Comparison of ENCODE assay signal across 8 cellular contexts in genomic region chr14:33432407-33433023, GRCh38.
DNase-seq lines count a peak whose midpoint lies in the region; ATAC-seq and TF ChIP-seq lines count a peak whose summit lies in the region.

No MANE protein-coding gene starts in this region.

- no peaks in the 10 kb centered on the region for H3K9me1 ChIP-seq in IMR-90 (ENCODE audit: insufficient read depth, low read length)

- intact Hi-C loops in IMR-90 (cut with micrococcal nuclease) = loop anchor here (1.0 to 5.0 kb wide), 2 partner anchors 360 to 856 kb away; no protein-coding TSS in a partner anchor

- TF ChIP-seq CTCF in IMR-90 (conservative IDR thresholded peaks at IDR 0.05; ENCODE audit: low read depth, low read length) (peak; percentile 40), gastroesophageal sphincter (IDR thresholded peaks at IDR 0.05) (peak in 3 of 4 experiments; percentile 14 to 44 (median 26))

- no peak overlapping the region for H4K91ac ChIP-seq in IMR-90 (ENCODE audit: insufficient read depth, low read depth, low read length)

- H3K79me1 ChIP-seq in IMR-90 (ENCODE audit: low read depth in 1 of 2, low read length in 2 of 2) = no peaks in the 10 kb centered on the region

- no peak overlapping the region for H3K14ac ChIP-seq in IMR-90 (replicated peaks; ENCODE audit: low read depth, low read length)

- no peak overlapping the region for H3K23ac ChIP-seq in IMR-90 (ENCODE audit: low read depth, low read length)

- no peak overlapping the region for H2AK9ac ChIP-seq in IMR-90 (replicated peaks; ENCODE audit: low read depth, low read length, poor library complexity)

- peak; percentile 5 for DNase-seq in AG08396 (ENCODE audit: low spot score)
- DNase-seq in IMR-90 = peak; percentile 18
- peak; percentile 49 to 68 for DNase-seq in SHP77 (lab: John Stamatoyannopoulos, UW)
- no peak for DNase-seq in HK-2 (ENCODE audit: unreplicated experiment)
- no peak for DNase-seq in epidermal melanocyte (ENCODE audit: insufficient read length, low spot score)

- no peak for TF ChIP-seq POLR2A in IMR-90 (IDR thresholded peaks at IDR 0.05; ENCODE audit: low read depth, low read length)
- TF ChIP-seq POLR2A in gastroesophageal sphincter (IDR thresholded peaks at IDR 0.05) = no peak

- H2BK15ac ChIP-seq in IMR-90 (ENCODE audit: low read depth, low read length) = no peak overlapping the region

- ATAC-seq in IMR-90 (ENCODE audit: low read depth) (peak; percentile 68), gastroesophageal sphincter (no peak), HG03095 (IDR thresholded peaks at IDR 0.05; ENCODE audit: unreplicated experiment) (no peak), GM19035 (IDR thresholded peaks at IDR 0.05; ENCODE audit: unreplicated experiment) (no peak)

- H4K5ac ChIP-seq in IMR-90 (ENCODE audit: low read depth, low read length) = no peak overlapping the region

- POLR2A ChIA-PET in IMR-90 (lab: Charles Lee; ENCODE audit: unreplicated experiment) = no interaction called here

- H3K4ac ChIP-seq in IMR-90 (ENCODE audit: low read depth, low read length) = no peak overlapping the region

- BruUV-seq in IMR-90 (replicated peaks; lab: Mats Ljungman, UMichigan) = no TSS peak

- H3K56ac ChIP-seq in IMR-90 (ENCODE audit: extremely low read depth, insufficient read depth, low read length) = no peak overlapping the region

- no peaks in the 10 kb centered on the region for H3K4me1 ChIP-seq in IMR-90 (ENCODE audit: control insufficient read depth, insufficient read depth, low read length)
- no peaks in the 10 kb centered on the region for H3K4me1 ChIP-seq in gastroesophageal sphincter

- in situ Hi-C loops in IMR-90 (cut with MboI; ENCODE audit: low sequenced_read_pairs) = loop anchor here (25.0 kb wide), 1 partner anchor 845 kb away; no protein-coding TSS in a partner anchor

- H3K27me3 ChIP-seq in IMR-90 (ENCODE audit: control insufficient read depth, insufficient read depth, low read length) (no peaks in the 10 kb centered on the region), gastroesophageal sphincter (no peaks in the 10 kb centered on the region)

- H3K9me3 ChIP-seq in IMR-90 (ENCODE audit: control insufficient read depth, insufficient read depth, low read length) = no peaks in the 10 kb centered on the region
- no peaks in the 10 kb centered on the region for H3K9me3 ChIP-seq in gastroesophageal sphincter

- H3K18ac ChIP-seq in IMR-90 (ENCODE audit: low read depth, low read length) = no peak overlapping the region

- no peak overlapping the region for H3K27ac ChIP-seq in IMR-90 (ENCODE audit: insufficient read depth, low read length)
- no peak overlapping the region for H3K27ac ChIP-seq in gastroesophageal sphincter

- dilution Hi-C loops in IMR-90 (cut with HindIII; ENCODE audit: low sequenced_read_pairs, unreplicated experiment) = no loop called here

- no peak overlapping the region for H3K9ac ChIP-seq in IMR-90 (ENCODE audit: low read depth, low read length)

- H4K20me1 ChIP-seq in IMR-90 (ENCODE audit: insufficient read depth, low read length) = no peaks in the 10 kb centered on the region

- no peak for TF ChIP-seq EP300 in gastroesophageal sphincter (IDR thresholded peaks at IDR 0.05)

- CTCF ChIA-PET in IMR-90 (lab: Yijun Ruan, JAX) = no interaction called here

- H3K4me3 ChIP-seq in IMR-90 (ENCODE audit: insufficient read depth, low read depth, low read length) (no peak overlapping the region), gastroesophageal sphincter (no peak overlapping the region)

- no peak overlapping the region for H2AK5ac ChIP-seq in IMR-90 (ENCODE audit: low read depth, low read length)

- H3K4me2 ChIP-seq in IMR-90 (ENCODE audit: low read depth, low read length) = no peak overlapping the region

- H2BK5ac ChIP-seq in IMR-90 (ENCODE audit: low read depth, low read length, poor library complexity, severe bottlenecking) = no peak overlapping the region

- no peak overlapping the region for H2AFZ ChIP-seq in IMR-90 (replicated peaks; ENCODE audit: low read length, poor library complexity)

- no peak overlapping the region for H2BK20ac ChIP-seq in IMR-90 (ENCODE audit: low read depth, low read length)

- no peak overlapping the region for H2BK120ac ChIP-seq in IMR-90 (ENCODE audit: low read depth, low read length)

- no CpG with 5 or more reads among the region's 3 CpGs for WGBS in IMR-90 (ENCODE audit: extremely low coverage in 2 of 2, insufficient read length in 1 of 2), 2 experiments
- 34 to 37% methylated on average over 3 of the region's 3 CpGs for WGBS in gastroesophageal sphincter (ENCODE audit: low coverage in 1 of 2), 2 donors

- H3K36me3 ChIP-seq in IMR-90 (ENCODE audit: control insufficient read depth, insufficient read depth, low read length) (no peaks in the 10 kb centered on the region), gastroesophageal sphincter (no peaks in the 10 kb centered on the region)

- peak; percentile 20; the same call in 1 of the 2 replicates for TF ChIP-seq RAD21 in IMR-90 (IDR thresholded peaks at IDR 0.05; ENCODE audit: low read length)

- no peak overlapping the region for H4K8ac ChIP-seq in IMR-90 (ENCODE audit: low read depth in 2 of 2, low read length in 2 of 2)

TF ChIP-seq in IMR-90, 13 proteins besides CTCF, POLR2A, EP300 and RAD21:
- TF ChIP-seq SMC3 (IDR thresholded peaks at IDR 0.05; ENCODE audit: low read depth, low read length) (peak; percentile 43; the same call in 1 of the 2 replicates), BHLHE40 (IDR thresholded peaks at IDR 0.05; ENCODE audit: low read depth, low read length) (no peak)
TF ChIP-seq in IMR-90: peak in this region for 1.

Comparison
In these comparisons a context has a peak if more than half of its experiments do, and no peak if none do; other contexts are left out.
1. DNase-seq: peak in AG08396 (single experiment), IMR-90 (single experiment) and SHP77 (2 of 2); none in HK-2 (single experiment) and epidermal melanocyte (single experiment).